In genomic region chr3:48543271-48543866, GRCh38 we compare ENCODE assay signal across 2 cellular contexts.
TF ChIP-seq lines count a peak whose summit lies in the region.

No MANE protein-coding gene starts in this region.

TF ChIP-seq in A549, 52 proteins besides CTCF, POLR2A, EP300 and RAD21:
- TF ChIP-seq, protein P1, sequence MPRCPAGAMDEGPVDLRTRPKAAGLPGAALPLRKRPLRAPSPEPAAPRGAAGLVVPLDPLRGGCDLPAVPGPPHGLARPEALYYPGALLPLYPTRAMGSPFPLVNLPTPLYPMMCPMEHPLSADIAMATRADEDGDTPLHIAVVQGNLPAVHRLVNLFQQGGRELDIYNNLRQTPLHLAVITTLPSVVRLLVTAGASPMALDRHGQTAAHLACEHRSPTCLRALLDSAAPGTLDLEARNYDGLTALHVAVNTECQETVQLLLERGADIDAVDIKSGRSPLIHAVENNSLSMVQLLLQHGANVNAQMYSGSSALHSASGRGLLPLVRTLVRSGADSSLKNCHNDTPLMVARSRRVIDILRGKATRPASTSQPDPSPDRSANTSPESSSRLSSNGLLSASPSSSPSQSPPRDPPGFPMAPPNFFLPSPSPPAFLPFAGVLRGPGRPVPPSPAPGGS (IDR thresholded peaks at IDR 0.05): no peak
- TF ChIP-seq JUNB (IDR thresholded peaks at IDR 0.05) (no peak), ZFP36 (IDR thresholded peaks at IDR 0.05; ENCODE audit: borderline replicate concordance, partially characterized antibody) (no peak), FOXS1 (CRISPR knock-in tag; IDR thresholded peaks at IDR 0.05) (no peak), CBX8 (IDR thresholded peaks at IDR 0.05) (no peak), MYC (IDR thresholded peaks at IDR 0.05; ENCODE audit: borderline replicate concordance, low read length) (no peak)
TF ChIP-seq in A549: peak in this region for 0.

TF ChIP-seq in WTC11, 78 proteins besides CTCF, POLR2A, EP300 and RAD21 (continued from another document):
- TF ChIP-seq NFYB (CRISPR knock-in tag; conservative IDR thresholded peaks at IDR 0.05; ENCODE audit: low read depth) (no peak), ZNF423 (CRISPR knock-in tag; IDR thresholded peaks at IDR 0.05) (no peak), MAX (CRISPR knock-in tag; IDR thresholded peaks at IDR 0.05) (no peak), OVOL2 (CRISPR knock-in tag; IDR thresholded peaks at IDR 0.05; ENCODE audit: borderline replicate concordance) (no peak), E2F5 (CRISPR knock-in tag; IDR thresholded peaks at IDR 0.05) (no peak), ELF4 (CRISPR knock-in tag; IDR thresholded peaks at IDR 0.05; ENCODE audit: low read depth) (no peak), PRRX2 (CRISPR knock-in tag; IDR thresholded peaks at IDR 0.05) (no peak), ZNF219 (CRISPR knock-in tag; IDR thresholded peaks at IDR 0.05; ENCODE audit: borderline replicate concordance) (no peak), ZNF121 (CRISPR knock-in tag; IDR thresholded peaks at IDR 0.05) (no peak), ZNF138 (CRISPR knock-in tag; conservative IDR thresholded peaks at IDR 0.05) (no peak), ATF1 (CRISPR knock-in tag; IDR thresholded peaks at IDR 0.05) (no peak), CBFB (CRISPR knock-in tag; IDR thresholded peaks at IDR 0.05; ENCODE audit: low read depth) (no peak), NFE2L1 (CRISPR knock-in tag; IDR thresholded peaks at IDR 0.05) (no peak)
- TF ChIP-seq, protein P2, sequence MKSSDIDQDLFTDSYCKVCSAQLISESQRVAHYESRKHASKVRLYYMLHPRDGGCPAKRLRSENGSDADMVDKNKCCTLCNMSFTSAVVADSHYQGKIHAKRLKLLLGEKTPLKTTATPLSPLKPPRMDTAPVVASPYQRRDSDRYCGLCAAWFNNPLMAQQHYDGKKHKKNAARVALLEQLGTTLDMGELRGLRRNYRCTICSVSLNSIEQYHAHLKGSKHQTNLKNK (CRISPR knock-in tag; IDR thresholded peaks at IDR 0.05): no peak
TF ChIP-seq in WTC11: peak in this region for 0.
